In genomic region chr2:7043689-7044088, GRCh38 we compare ENCODE assay signal across 10 cellular contexts.
"Had no signal": no experiment of that assay in that cellular context is flagged by ENCODE, and none has a peak within 500 bp of the region (broad histone marks: within the 10 kb centered on the region; RNA-seq: fewer than 3 reads in every experiment).

No MANE protein-coding gene starts in this region.

- H3K27me3 Mint-ChIP-seq: activated CD4-positive, alpha-beta memory T cell treated with anti-CD3 and anti-CD28 coated beads for 36 hours; activated CD4-positive, alpha-beta T cell treated with anti-CD3 and anti-CD28 coated beads, Interleukin-2, amount 10 ng/mL, durations not matched to agents 7 days and 5 days; activated naive CD8-positive, alpha-beta T cell treated with anti-CD3 and anti-CD28 coated beads, Interleukin-2, amount 10 ng/mL, durations not matched to agents 7 days and 5 days; central memory CD8-positive, alpha-beta T cell had no signal

- FAIRE-seq: RCC 7860 had no signal

- H3K27ac Mint-ChIP-seq: activated CD4-positive, alpha-beta memory T cell treated with anti-CD3 and anti-CD28 coated beads for 36 hours; activated CD4-positive, alpha-beta T cell treated with anti-CD3 and anti-CD28 coated beads, Interleukin-2, amount 10 ng/mL, durations not matched to agents 7 days and 5 days had no signal

- H3K4me2 ChIP-seq: KMS-11 had no signal

- H3K4me3 ChIP-seq: ascending aorta, body of pancreas had no signal

- H3K36me3 ChIP-seq: ascending aorta had no signal

- H3K4me1 ChIP-seq: ascending aorta, body of pancreas had no signal

- H3K9me3 ChIP-seq: ascending aorta, body of pancreas had no signal

- H3K4me3 Mint-ChIP-seq: activated CD4-positive, alpha-beta memory T cell treated with anti-CD3 and anti-CD28 coated beads for 36 hours; activated CD4-positive, alpha-beta T cell treated with anti-CD3 and anti-CD28 coated beads, Interleukin-2, amount 10 ng/mL, durations not matched to agents 7 days and 5 days; activated naive CD8-positive, alpha-beta T cell treated with anti-CD3 and anti-CD28 coated beads, Interleukin-2, amount 10 ng/mL, durations not matched to agents 7 days and 5 days; central memory CD8-positive, alpha-beta T cell had no signal

- H3K9me3 Mint-ChIP-seq: activated CD4-positive, alpha-beta memory T cell treated with anti-CD3 and anti-CD28 coated beads for 36 hours; activated CD4-positive, alpha-beta T cell treated with anti-CD3 and anti-CD28 coated beads, Interleukin-2, amount 10 ng/mL, durations not matched to agents 7 days and 5 days; activated naive CD8-positive, alpha-beta T cell treated with anti-CD3 and anti-CD28 coated beads, Interleukin-2, amount 10 ng/mL, durations not matched to agents 7 days and 5 days; central memory CD8-positive, alpha-beta T cell had no signal

- H3K27me3 ChIP-seq: ascending aorta, body of pancreas had no signal

- H3K27ac ChIP-seq: ascending aorta, body of pancreas, KMS-11, VCaP had no signal

- DNase-seq: amniotic stem cell had no signal

- H3K9ac ChIP-seq: KMS-11 had no signal
